ENCODE assay signal across 8 cellular contexts in genomic region chr11:103091810-103092524, GRCh38. TPM values are rescaled to one million over a fixed set of nuclear protein-coding genes. Genes with fewer than 3 reads are reported as not detected.
DNase-seq lines count a peak whose midpoint lies in the region; ATAC-seq, FAIRE-seq and TF ChIP-seq lines count a peak whose summit lies in the region.

DCUN1D5 (minus strand) TSS chr11:103092160; CDS start chr11:103091872, 288 bp downstream.

- no peaks in the 10 kb centered on the region for H3K36me3 ChIP-seq in Loucy (ENCODE audit: insufficient read depth, low read length)

- TF ChIP-seq POLR2A in H54 (IDR thresholded peaks at IDR 0.05; ENCODE audit: low read depth, low read length) (peak; percentile 82), Raji (IDR thresholded peaks at IDR 0.05; ENCODE audit: insufficient read depth, low read depth, low read length) (peak; percentile 95)

- peaks cover 45% of the 10 kb centered on the region for H3K4me1 ChIP-seq in Loucy (ENCODE audit: insufficient read depth, low read length, poor library complexity, severe bottlenecking)

- peaks cover 44% of the 10 kb centered on the region for H3K27me3 ChIP-seq in Loucy (ENCODE audit: insufficient read depth, low read length, poor library complexity, severe bottlenecking)

- TF ChIP-seq CTCF in Loucy (conservative IDR thresholded peaks at IDR 0.05; ENCODE audit: low read length) (no peak), natural killer cell (IDR thresholded peaks at IDR 0.05) (no peak)

- peak within 1 kb of the TSS; percentile 90 for H3K4me2 ChIP-seq in Loucy (ENCODE audit: low read depth, low read length, poor library complexity, severe bottlenecking)

- H3K4me1 Mint-ChIP-seq in natural killer cell: peaks cover 18 to 24% of the 10 kb centered on the region in 2 donors

- H3K9me2 ChIP-seq in Loucy (replicated peaks; ENCODE audit: low read depth, low read length): no peaks in the 10 kb centered on the region

- peak; percentile 97 to 98 (median 97) for ATAC-seq in natural killer cell

- FAIRE-seq in H54 (lab: Jason Lieb, UNC): peak; percentile 89

- H2AFZ ChIP-seq in Loucy (ENCODE audit: low read length): peak within 1 kb of the TSS; percentile 94

- peaks cover 49% of the 10 kb centered on the region for H3K79me2 ChIP-seq in Loucy (ENCODE audit: insufficient read depth, low read length)

- DNase-seq in EL: peak; percentile 95
- DNase-seq in H54 (ENCODE audit: insufficient read length, low spot score): peak; percentile 71
- peak; percentile 92 for DNase-seq in activated T-helper 9 cell treated with anti-CD3 and anti-CD28 coated beads, Interleukin-2, amount 50 U/mL, for 16 hours (ENCODE audit: low read depth)
- DNase-seq in fibroblast of peridontal ligament (ENCODE audit: extremely low read depth): peak; percentile 93
- DNase-seq in natural killer cell: peak; percentile 91
- peak; percentile 94 for DNase-seq in stimulated activated naive CD4-positive, alpha-beta T cell treated with Interleukin-2 at 50 U/mL for 16 hours (lab: John Stamatoyannopoulos, UW)

- peak within 1 kb of the TSS; percentile 92 for H3K4me3 Mint-ChIP-seq in natural killer cell

- peaks cover 31% of the 10 kb centered on the region for H4K20me1 ChIP-seq in Loucy (ENCODE audit: insufficient read depth, low read length, poor library complexity, severe bottlenecking)

- peaks cover 0 to 2% of the 10 kb centered on the region in 2 donors for H3K9me3 Mint-ChIP-seq in natural killer cell

- H3F3A ChIP-seq in Loucy (ENCODE audit: low read depth): no peaks in the 10 kb centered on the region

- peak within 1 kb of the TSS; percentile 90 for H3K9ac ChIP-seq in Loucy (ENCODE audit: low read depth, low read length, poor library complexity, severe bottlenecking)

- peak within 1 kb of the TSS; percentile 85 for H3K4me3 ChIP-seq in Loucy (ENCODE audit: low read length, poor library complexity, severe bottlenecking)

- H3K9me3 ChIP-seq in Loucy (ENCODE audit: insufficient read depth, low read depth, low read length): no peaks in the 10 kb centered on the region

- peak within 1 kb of the TSS; percentile 90 to 91 for H3K27ac Mint-ChIP-seq in natural killer cell

- peaks cover 29 to 41% of the 10 kb centered on the region in 2 donors for H3K27me3 Mint-ChIP-seq in natural killer cell (ENCODE audit: low read depth in 2 of 2)

- intact Hi-C loops in natural killer cell (cut with micrococcal nuclease): loop anchor here (1.0 kb wide), 1 partner anchor 17 kb away; the partner anchor contains the start of gene DYNC2H1

- peaks cover 11% of the 10 kb centered on the region for H3K36me3 Mint-ChIP-seq in natural killer cell

RNA-seq across cellular contexts. Expression of gene DCUN1D5, which starts in this region (rescaled TPM):
- total RNA-seq in natural killer cell: 10 to 100 TPM; 11.2 to 16.8 (median 15.2) TPM

Comparison
In these comparisons a context has a peak if more than half of its experiments do, and no peak if none do; other contexts are left out.
1. Peak in every context shown above with its lines: DNase-seq, ATAC-seq and H3K4me3 ChIP-seq.